Comparison of ENCODE assay signal across 21 cellular contexts in the genomic region with DNA sequence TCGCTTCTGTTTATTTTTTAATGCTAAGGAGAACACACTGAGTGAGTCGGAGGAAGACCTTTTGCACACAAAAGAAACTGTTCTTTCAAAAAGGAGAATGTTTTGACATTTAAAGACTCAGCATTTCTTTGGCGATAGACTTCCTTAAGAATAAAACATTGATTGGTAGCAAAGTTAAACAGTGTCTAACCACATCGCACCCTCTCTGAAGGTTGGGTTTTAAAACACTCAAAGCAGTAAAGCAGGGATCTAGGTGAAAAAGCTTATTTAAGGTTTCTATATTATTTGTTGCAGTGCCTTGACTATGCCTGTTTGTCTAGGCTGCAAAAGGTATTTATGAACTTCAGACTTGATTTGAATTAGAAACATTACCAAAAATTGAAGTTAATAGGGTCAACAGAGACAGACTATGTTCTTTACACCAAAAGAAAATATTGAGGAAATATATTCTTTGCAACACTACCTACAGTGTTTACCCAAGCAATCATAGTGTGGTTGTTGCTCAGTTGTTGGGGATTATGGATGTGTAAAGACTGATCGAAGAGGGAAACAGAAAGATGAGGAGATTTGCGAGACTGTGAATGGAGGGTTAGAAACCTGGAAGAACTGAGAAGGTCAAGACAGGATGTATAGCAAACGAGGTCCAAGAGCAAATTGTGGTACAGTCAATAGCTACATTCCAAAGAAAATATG.
DNase-seq lines count a peak whose midpoint lies in the region; ATAC-seq and TF ChIP-seq lines count a peak whose summit lies in the region.
"Had no signal": no experiment of that assay in that cellular context is flagged by ENCODE, and none has a peak within 500 bp of the region (broad histone marks: within the 10 kb centered on the region; RNA-seq: fewer than 3 reads in every experiment).

No MANE protein-coding gene starts in this region.

- TF ChIP-seq POLR2A in IMR-90 (IDR thresholded peaks at IDR 0.05; ENCODE audit: low read depth, low read length) (no peak), right lobe of liver (IDR thresholded peaks at IDR 0.05) (no peak)

- H3K4me1 ChIP-seq in IMR-90 (ENCODE audit: control insufficient read depth, insufficient read depth, low read length) (peaks cover 6% of the 10 kb centered on the region; the same call in 1 of the 2 replicates), osteoblast (ENCODE audit: insufficient read depth, low read length) (peaks cover 1% of the 10 kb centered on the region), right lobe of liver (no peaks in the 10 kb centered on the region)
- H3K4me1 ChIP-seq: BLaER1 treated with 17β-estradiol and CSF1 and Interleukin-3, amounts not matched to agents 10 nM and 100 nM had no signal

- H3K9me1 ChIP-seq in IMR-90 (ENCODE audit: insufficient read depth, low read length) = peaks cover 3% of the 10 kb centered on the region; the same call in 1 of the 2 replicates

- in situ Hi-C loops in IMR-90 (cut with MboI; ENCODE audit: low sequenced_read_pairs) = no loop called here

- no peaks in the 10 kb centered on the region for H3K79me1 ChIP-seq in IMR-90 (ENCODE audit: low read depth in 1 of 2, low read length in 2 of 2)

- peak; percentile 42 for ATAC-seq in activated CD4-positive, alpha-beta T cell treated with anti-CD3 and anti-CD28 coated beads for 36 hours
- ATAC-seq in IMR-90 (ENCODE audit: low read depth) (peak; percentile 10; the same call in 1 of the 2 replicates), right lobe of liver (no peak)
- ATAC-seq: HCT116, Right ventricle myocardium inferior had no signal

- H3K27me3 Mint-ChIP-seq in activated CD4-positive, alpha-beta T cell treated with anti-CD3 and anti-CD28 coated beads for 36 hours = no peaks in the 10 kb centered on the region
- H3K27me3 Mint-ChIP-seq: CD4-positive, alpha-beta memory T cell had no signal

- no peak overlapping the region for H3K4me3 Mint-ChIP-seq in activated CD4-positive, alpha-beta T cell treated with anti-CD3 and anti-CD28 coated beads for 36 hours
- H3K4me3 Mint-ChIP-seq: CD4-positive, alpha-beta memory T cell had no signal

- H2AFZ ChIP-seq in IMR-90 (replicated peaks; ENCODE audit: low read length, poor library complexity) = no peak overlapping the region
- peak overlapping the region; percentile 19 for H2AFZ ChIP-seq in osteoblast (ENCODE audit: low read length)

- TF ChIP-seq CTCF in IMR-90 (conservative IDR thresholded peaks at IDR 0.05; ENCODE audit: low read depth, low read length) (no peak), osteoblast (IDR thresholded peaks at IDR 0.05; ENCODE audit: extremely low read depth, low read depth, low read length) (no peak), right lobe of liver (IDR thresholded peaks at IDR 0.05) (no peak)

- peaks cover 24% of the 10 kb centered on the region for H3K4me1 Mint-ChIP-seq in activated CD4-positive, alpha-beta T cell treated with anti-CD3 and anti-CD28 coated beads for 36 hours

- H3K27me3 ChIP-seq in IMR-90 (ENCODE audit: control insufficient read depth, insufficient read depth, low read length) (no peaks in the 10 kb centered on the region), osteoblast (ENCODE audit: insufficient read depth, low read length) (no peaks in the 10 kb centered on the region), right lobe of liver (no peaks in the 10 kb centered on the region)
- H3K27me3 ChIP-seq: BLaER1 treated with 17β-estradiol and CSF1 and Interleukin-3, amounts not matched to agents 10 nM and 100 nM; SJSA1 had no signal

- WGBS in IMR-90 (ENCODE audit: extremely low coverage in 2 of 2, insufficient read length in 1 of 2), 2 experiments = 100% methylated on average over 1 of the region's 7 CpGs; no CpG with 5 or more reads in 1 of the 2 experiments
- 50% methylated on average over 7 of the region's 7 CpGs for WGBS in right lobe of liver (ENCODE audit: insufficient coverage, low coverage, low lambda C conversion rate, missing lambda C conversion rate)

- peak overlapping the region; percentile 3; the same call in 1 of the 2 replicates for H2BK120ac ChIP-seq in IMR-90 (ENCODE audit: low read depth, low read length)

- no peak overlapping the region for H3K9ac ChIP-seq in IMR-90 (ENCODE audit: low read depth, low read length)
- H3K9ac ChIP-seq: BLaER1 treated with 17β-estradiol and CSF1 and Interleukin-3, amounts not matched to agents 10 nM and 100 nM had no signal

- H2BK20ac ChIP-seq in IMR-90 (ENCODE audit: low read depth, low read length) = no peak overlapping the region

- POLR2A ChIA-PET in activated CD4-positive, alpha-beta T cell treated with anti-CD3 and anti-CD28 coated beads for 36 hours (lab: Charles Lee) = no interaction called here
- POLR2A ChIA-PET in IMR-90 (lab: Charles Lee; ENCODE audit: unreplicated experiment) = no interaction called here

- H3K4ac ChIP-seq in IMR-90 (ENCODE audit: low read depth, low read length) = no peak overlapping the region

- H4K8ac ChIP-seq in IMR-90 (ENCODE audit: low read depth in 2 of 2, low read length in 2 of 2) = no peak overlapping the region

- no peak for DNase-seq in activated CD4-positive, alpha-beta T cell treated with anti-CD3 and anti-CD28 coated beads for 36 hours
- no peak for DNase-seq in activated CD4-positive, alpha-beta T cell treated with anti-CD3 and anti-CD28 coated beads, Interleukin-2, amount 50 U/mL, for 48 hours
- DNase-seq in IMR-90 (no peak), caudate nucleus (lab: John Stamatoyannopoulos, UW) (no peak), osteoblast (ENCODE audit: insufficient read length, low spot score, missing footprints) (no peak), right lobe of liver (no peak), posterior vena cava (ENCODE audit: low spot score) (no peak)
- DNase-seq in stimulated activated CD4-positive, alpha-beta T cell treated with anti-CD3 and anti-CD28 coated beads, Interleukin-2, amount 100 ng/mL, for 48 hours = no peak
- DNase-seq: CD4-positive, alpha-beta memory T cell; GDM1; MM.1S; NCI-H1048; NCI-H1417 treated with DMSO at 0.1 percent for 48 hours; NCI-H187; NCI-H446 treated with DMSO at 0.1 percent for 48 hours; NCI-H526 treated with DMSO at 0.1 percent for 48 hours had no signal

- peak overlapping the region; percentile 79; the same call in 1 of the 2 replicates for H3K18ac ChIP-seq in IMR-90 (ENCODE audit: low read depth, low read length)

- no peak overlapping the region for H4K91ac ChIP-seq in IMR-90 (ENCODE audit: insufficient read depth, low read depth, low read length)

- H3K4me2 ChIP-seq in IMR-90 (ENCODE audit: low read depth, low read length) = peak overlapping the region; percentile 93
- H3K4me2 ChIP-seq in osteoblast (ENCODE audit: insufficient read depth, low read length) = peak overlapping the region; percentile 2
- H3K4me2 ChIP-seq: BLaER1 treated with 17β-estradiol and CSF1 and Interleukin-3, amounts not matched to agents 10 nM and 100 nM had no signal

- 0 out of 3 replicates have a peak overlapping the region, but pooled peaks have one; percentile 77 for H2BK15ac ChIP-seq in IMR-90 (ENCODE audit: low read depth, low read length)

- peaks cover 6% of the 10 kb centered on the region for H3K9me3 Mint-ChIP-seq in activated CD4-positive, alpha-beta T cell treated with anti-CD3 and anti-CD28 coated beads for 36 hours (ENCODE audit: low read depth)

- BruUV-seq in IMR-90 (replicated peaks; lab: Mats Ljungman, UMichigan) = no TSS peak

- no peak overlapping the region for H4K5ac ChIP-seq in IMR-90 (ENCODE audit: low read depth, low read length)

- H3K4me3 ChIP-seq in IMR-90 (ENCODE audit: insufficient read depth, low read depth, low read length) = no peak overlapping the region
- H3K4me3 ChIP-seq in osteoblast (ENCODE audit: insufficient read depth, low read length) = no peak overlapping the region
- no peak overlapping the region for H3K4me3 ChIP-seq in right lobe of liver
- H3K4me3 ChIP-seq: BLaER1 treated with 17β-estradiol and CSF1 and Interleukin-3, amounts not matched to agents 10 nM and 100 nM; SJSA1 had no signal

- no peak overlapping the region for H3K14ac ChIP-seq in IMR-90 (replicated peaks; ENCODE audit: low read depth, low read length)

- no peak overlapping the region for H3K27ac ChIP-seq in IMR-90 (ENCODE audit: insufficient read depth, low read length)
- H3K27ac ChIP-seq in caudate nucleus (ENCODE audit: low read depth, low read length) = peak overlapping the region; percentile 11
- H3K27ac ChIP-seq in osteoblast (ENCODE audit: low read depth, low read length) = no peak overlapping the region
- H3K27ac ChIP-seq in right lobe of liver = no peak overlapping the region
- H3K27ac ChIP-seq: 22Rv1; BLaER1 treated with 17β-estradiol and CSF1 and Interleukin-3, amounts not matched to agents 10 nM and 100 nM; SJSA1 had no signal

- H4K20me1 ChIP-seq in IMR-90 (ENCODE audit: insufficient read depth, low read length) (no peaks in the 10 kb centered on the region), osteoblast (ENCODE audit: insufficient read depth, low read length) (no peaks in the 10 kb centered on the region)
- H4K20me1 ChIP-seq: BLaER1 treated with 17β-estradiol and CSF1 and Interleukin-3, amounts not matched to agents 10 nM and 100 nM had no signal

- CTCF ChIA-PET in activated CD4-positive, alpha-beta T cell treated with anti-CD3 and anti-CD28 coated beads for 36 hours (lab: Charles Lee) = interaction anchor here (0.7 to 1.2 kb wide), 4 partner anchors 18 to 535 kb away, joined by 3 to 6 read pairs (median 3); no protein-coding TSS in a partner anchor
- CTCF ChIA-PET in IMR-90 (lab: Yijun Ruan, JAX) = interaction anchor here (0.7 kb wide), 1 partner anchor 376 kb away, joined by 3 read pairs; no protein-coding TSS in a partner anchor

- H3K36me3 Mint-ChIP-seq in activated CD4-positive, alpha-beta T cell treated with anti-CD3 and anti-CD28 coated beads for 36 hours (ENCODE audit: low read depth) = no peaks in the 10 kb centered on the region
- H3K36me3 Mint-ChIP-seq: CD4-positive, alpha-beta memory T cell had no signal

- peak overlapping the region; percentile 23; the same call in 1 of the 2 replicates for H2AK5ac ChIP-seq in IMR-90 (ENCODE audit: low read depth, low read length)

- no peak for TF ChIP-seq RAD21 in IMR-90 (IDR thresholded peaks at IDR 0.05; ENCODE audit: low read length)

- no peaks in the 10 kb centered on the region for H3K36me3 ChIP-seq in IMR-90 (ENCODE audit: control insufficient read depth, insufficient read depth, low read length)
- H3K36me3 ChIP-seq in osteoblast (ENCODE audit: insufficient read depth, low read length) = no peaks in the 10 kb centered on the region
- no peaks in the 10 kb centered on the region for H3K36me3 ChIP-seq in right lobe of liver
- H3K36me3 ChIP-seq: BLaER1 treated with 17β-estradiol and CSF1 and Interleukin-3, amounts not matched to agents 10 nM and 100 nM; SJSA1 had no signal

- dilution Hi-C loops in IMR-90 (cut with HindIII; ENCODE audit: low sequenced_read_pairs, unreplicated experiment) = no loop called here

- no peak overlapping the region for H3K56ac ChIP-seq in IMR-90 (ENCODE audit: extremely low read depth, insufficient read depth, low read length)

- H2BK5ac ChIP-seq in IMR-90 (ENCODE audit: low read depth, low read length, poor library complexity, severe bottlenecking) = no peak overlapping the region

- no peak overlapping the region for H3K27ac Mint-ChIP-seq in activated CD4-positive, alpha-beta T cell treated with anti-CD3 and anti-CD28 coated beads for 36 hours

- H3K79me2 ChIP-seq in osteoblast (ENCODE audit: insufficient read depth, low read length) = no peaks in the 10 kb centered on the region

- H2AK9ac ChIP-seq in IMR-90 (replicated peaks; ENCODE audit: low read depth, low read length, poor library complexity) = no peak overlapping the region

- intact Hi-C loops in activated CD4-positive, alpha-beta T cell treated with anti-CD3 and anti-CD28 coated beads for 36 hours (cut with DNase I, micrococcal nuclease) = no loop called here
- intact Hi-C loops in IMR-90 (cut with micrococcal nuclease) (no loop called here), right lobe of liver (cut with DNase I) (no loop called here), posterior vena cava (cut with DNase I) (no loop called here)

- no peak overlapping the region for H3K23ac ChIP-seq in IMR-90 (ENCODE audit: low read depth, low read length)

- peaks cover 2% of the 10 kb centered on the region for H3K9me3 ChIP-seq in IMR-90 (ENCODE audit: control insufficient read depth, insufficient read depth, low read length)
- no peaks in the 10 kb centered on the region for H3K9me3 ChIP-seq in osteoblast (ENCODE audit: low read depth, low read length)
- no peaks in the 10 kb centered on the region for H3K9me3 ChIP-seq in right lobe of liver
- H3K9me3 ChIP-seq: BLaER1 treated with 17β-estradiol and CSF1 and Interleukin-3, amounts not matched to agents 10 nM and 100 nM; SJSA1 had no signal

Comparison
In these comparisons a context has a peak if more than half of its experiments do, and no peak if none do; other contexts are left out.
1. ATAC-seq: peak in activated CD4-positive, alpha-beta T cell treated with anti-CD3 and anti-CD28 coated beads for 36 hours (single experiment) and IMR-90 (single experiment); none in right lobe of liver (0 of 4).